In genomic region chr1:43392702-43393101, GRCh38 we compare ENCODE assay signal across 17 cellular contexts. TPM values are rescaled to one million over a fixed set of nuclear protein-coding genes. Genes with fewer than 3 reads are reported as not detected.
"Had no signal": no experiment of that assay in that cellular context is flagged by ENCODE, and none has a peak within 500 bp of the region (broad histone marks: within the 10 kb centered on the region; RNA-seq: fewer than 3 reads in every experiment).

No MANE protein-coding gene starts in this region.

- H3K4me3 Mint-ChIP-seq: neural progenitor cell had no signal

- H3K27ac ChIP-seq: coronary artery, heart left ventricle, neural progenitor cell, ovary had no signal

- H3K9ac ChIP-seq: neural progenitor cell had no signal

- H3K9me3 ChIP-seq: heart left ventricle, mucosa of descending colon, ovary had no signal

- H3K4me2 ChIP-seq: neural progenitor cell had no signal

- H3K36me3 ChIP-seq: neural progenitor cell, ovary had no signal

- DNase-seq: effector CD4-positive, alpha-beta T cell; heart left ventricle; hippocampal formation; mucosa of descending colon; naive thymus-derived CD8-positive, alpha-beta T cell; nucleus accumbens; ovary; right cardiac atrium; small intestine; stimulated activated CD4-positive, alpha-beta T cell treated with anti-CD3 and anti-CD28 coated beads, Interleukin-12 subunit alpha, Interleukin-12 subunit beta, amount 100 ng/mL, for 4 hours; stimulated activated naive CD4-positive, alpha-beta T cell treated with Interleukin-2 at 50 U/mL for 16 hours had no signal

- ATAC-seq: heart left ventricle; mucosa of descending colon; naive thymus-derived CD8-positive, alpha-beta T cell; right cardiac atrium had no signal

- H3K27me3 ChIP-seq: heart left ventricle, neural progenitor cell, ovary had no signal

- H3K27me3 Mint-ChIP-seq: naive thymus-derived CD8-positive, alpha-beta T cell; progenitor cell of endocrine pancreas had no signal

- H3K27ac Mint-ChIP-seq: neural progenitor cell, progenitor cell of endocrine pancreas had no signal

- H2AFZ ChIP-seq: neural progenitor cell had no signal

- H3K4me3 ChIP-seq: coronary artery, heart left ventricle, mucosa of descending colon, neural progenitor cell, ovary had no signal

- H3K9me3 Mint-ChIP-seq: naive thymus-derived CD8-positive, alpha-beta T cell; neural progenitor cell had no signal

RNA-seq across cellular contexts. Expression of gene MPL, which starts 55.1 kb away (rescaled TPM):
- total RNA-seq: frontal cortex; glomerular endothelial cell; kidney epithelial cell; naive thymus-derived CD8-positive, alpha-beta T cell had no signal
- polyA plus RNA-seq: naive thymus-derived CD8-positive, alpha-beta T cell; small intestine had no signal
